1 cellular context compared by ENCODE assay signal in genomic region chr3:64939747-64940450, GRCh38.
TF ChIP-seq lines count a peak whose summit lies in the region.

No MANE protein-coding gene starts in this region.

TF ChIP-seq in GM23338, 12 proteins besides CTCF, POLR2A, EP300 and RAD21 (continued from another document):
- TF ChIP-seq ZNF462 (CRISPR knock-in tag; IDR thresholded peaks at IDR 0.05) (no peak), STAT1 (IDR thresholded peaks at IDR 0.05; ENCODE audit: unreplicated experiment) (no peak)
